ENCODE assay signal across 17 cellular contexts in the genomic region with DNA sequence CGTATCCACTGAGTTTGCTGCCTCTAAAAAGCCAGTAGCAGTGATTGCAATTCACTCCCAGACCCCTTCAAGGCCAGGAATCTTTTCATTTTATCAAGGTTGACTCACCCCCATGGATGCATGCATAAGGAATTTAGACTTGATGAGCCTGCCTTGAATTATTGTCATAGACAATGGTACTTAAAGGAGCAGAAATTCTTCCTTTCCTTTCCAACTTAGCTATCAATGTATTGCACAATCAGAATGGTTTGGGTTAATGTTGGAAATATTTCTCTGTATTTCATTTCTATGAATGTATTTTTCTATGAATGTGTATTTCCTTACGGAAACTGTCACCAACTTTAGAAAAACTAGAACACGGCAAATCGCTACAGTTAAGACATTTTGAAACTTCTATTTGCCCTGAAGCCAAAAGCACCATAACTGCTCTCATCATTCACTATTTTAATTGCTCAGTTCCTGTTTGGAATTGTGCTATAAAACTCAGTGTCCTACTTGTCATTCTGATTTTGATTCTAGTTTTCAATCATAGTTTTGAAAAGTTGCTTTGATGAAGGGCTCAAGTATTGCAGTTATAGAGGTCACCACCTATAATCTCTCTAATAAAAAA.
A peak's percentile ranks its signal among the peaks of the same experiment; 100 is the strongest.
DNase-seq lines count a peak whose midpoint lies in the region; ATAC-seq, FAIRE-seq and TF ChIP-seq lines count a peak whose summit lies in the region.
"Had no signal": no experiment of that assay in that cellular context is flagged by ENCODE, and none has a peak within 500 bp of the region (broad histone marks: within the 10 kb centered on the region; RNA-seq: fewer than 3 reads in every experiment).

No MANE protein-coding gene starts in this region.

- no peak overlapping the region for H3K4me3 ChIP-seq in K562
- no peak overlapping the region for H3K4me3 ChIP-seq in Karpas-422 (ENCODE audit: low read length)
- no peak overlapping the region for H3K4me3 ChIP-seq in WERI-Rb-1 (ENCODE audit: low read depth, low read length)
- H3K4me3 ChIP-seq: cardiac muscle cell, prostate gland had no signal

- intact Hi-C loops in K562 (cut with micrococcal nuclease), result no loop called here

- POLR2A ChIA-PET in K562 (lab: Yijun Ruan, JAX), result no interaction called here

- no peaks in the 10 kb centered on the region for H3K4me1 ChIP-seq in K562 (replicated peaks in 1 of 2; ENCODE audit: control insufficient read depth in 2 of 2, insufficient read depth in 2 of 2, low read length in 2 of 2)
- no peaks in the 10 kb centered on the region for H3K4me1 ChIP-seq in Karpas-422 (ENCODE audit: low read length)
- H3K4me1 ChIP-seq: prostate gland had no signal

- no peak overlapping the region for H3K9ac ChIP-seq in K562 (ENCODE audit: insufficient read depth in 1 of 2, low read depth in 2 of 2, low read length in 2 of 2)
- no peak overlapping the region for H3K9ac ChIP-seq in Karpas-422 (ENCODE audit: low read length)
- H3K9ac ChIP-seq: KMS-11 had no signal

- TF ChIP-seq RAD21 in K562 (CRISPR knock-in tag; conservative IDR thresholded peaks at IDR 0.05 in 1 of 2, IDR thresholded peaks at IDR 0.05 in 1 of 2), result no peak

- TF ChIP-seq EP300 in K562 (IDR thresholded peaks at IDR 0.05; ENCODE audit: low read length), result no peak

- H3K27ac ChIP-seq in K562 (ENCODE audit: extremely low read depth, low read depth, low read length) (no peak overlapping the region), Karpas-422 (ENCODE audit: low read length) (no peak overlapping the region), WERI-Rb-1 (no peak overlapping the region)
- H3K27ac ChIP-seq: cardiac muscle cell, epithelial cell of prostate, KMS-11, prostate gland had no signal

- CTCF ChIA-PET in K562 (lab: Yijun Ruan, JAX; ENCODE audit: low intra/inter-chr PET ratio), result no interaction called here

- H3K36me3 ChIP-seq in K562 (ENCODE audit: control insufficient read depth, insufficient read depth, low read length) (no peaks in the 10 kb centered on the region), Karpas-422 (ENCODE audit: insufficient read depth, low read length) (no peaks in the 10 kb centered on the region), WERI-Rb-1 (no peaks in the 10 kb centered on the region)
- H3K36me3 ChIP-seq: cardiac muscle cell, prostate gland had no signal

- H3K9me3 ChIP-seq in K562 (replicated peaks; ENCODE audit: control insufficient read depth, insufficient read depth, low read depth, low read length) (no peaks in the 10 kb centered on the region), Karpas-422 (ENCODE audit: low read length) (no peaks in the 10 kb centered on the region), WERI-Rb-1 (ENCODE audit: severe bottlenecking) (no peaks in the 10 kb centered on the region)
- H3K9me3 ChIP-seq: prostate gland had no signal

- H3K9me2 ChIP-seq in Karpas-422 (replicated peaks; ENCODE audit: insufficient read depth, low read length), result no peaks in the 10 kb centered on the region

- 0% methylated on average over 4 of the region's 4 CpGs for WGBS in K562 (ENCODE audit: insufficient coverage, low coverage, missing lambda C conversion rate)

- DNase-seq in AG08396 (ENCODE audit: low spot score) (peak; percentile 43), HTR-8/SVneo (ENCODE audit: insufficient read length, low spot score) (peak; percentile 53), K562 (ENCODE audit: extremely low read depth in 1 of 4, low spot score in 3 of 4) (no peak), kidney tubule cell (ENCODE audit: low spot score) (peak; percentile 67), Karpas-422 (no peak), WERI-Rb-1 (no peak)
- no peak for DNase-seq in stimulated activated CD4-positive, alpha-beta T cell treated with anti-CD3 and anti-CD28 coated beads, Interleukin-4, amount 100 ng/mL, for 4 hours
- DNase-seq: GF-D8; NCI-H2029; stimulated activated CD4-positive, alpha-beta T cell treated with anti-CD3 and anti-CD28 coated beads, Interleukin-2, amount 100 ng/mL, for 48 hours had no signal

- H3K9me1 ChIP-seq in K562 (ENCODE audit: control insufficient read depth, insufficient read depth, low read length), result no peaks in the 10 kb centered on the region

- ATAC-seq in K562, result no peak
- ATAC-seq in HG02973 (IDR thresholded peaks at IDR 0.05; ENCODE audit: unreplicated experiment), result no peak
- ATAC-seq: activated T-helper 17 cell treated with anti-CD3 and anti-CD28 coated beads, Interleukin-2, amount 50 U/mL, for 72 hours; stimulated activated memory B cell treated with anti-CD40 and anti-IgM and Interleukin-4, amounts not matched to agents 10 μg/mL and 1 μg/mL and 100 μg/mL, for 72 hours had no signal

- no peaks in the 10 kb centered on the region for H3K79me2 ChIP-seq in K562 (ENCODE audit: control insufficient read depth, insufficient read depth, low read length)
- H3K79me2 ChIP-seq in Karpas-422 (ENCODE audit: low read length), result no peaks in the 10 kb centered on the region

- in situ Hi-C loops in K562 (cut with MboI), result no loop called here

- H2AFZ ChIP-seq in K562 (ENCODE audit: low read depth, low read length) (no peak overlapping the region), Karpas-422 (ENCODE audit: low read length) (no peak overlapping the region)

- H3K27me3 ChIP-seq in K562 (ENCODE audit: control insufficient read depth in 2 of 2, insufficient read depth in 2 of 2, low read length in 2 of 2) (peaks cover 0 to 5% of the 10 kb centered on the region in 2 experiments; a peak in 2 of 5 replicates), Karpas-422 (ENCODE audit: low read length) (no peaks in the 10 kb centered on the region), WERI-Rb-1 (ENCODE audit: insufficient read depth, low read depth, severe bottlenecking) (no peaks in the 10 kb centered on the region)
- H3K27me3 ChIP-seq: cardiac muscle cell had no signal

- TF ChIP-seq CTCF in K562 (IDR thresholded peaks at IDR 0.05 in 2 of 3, conservative IDR thresholded peaks at IDR 0.05 in 1 of 3; ENCODE audit: insufficient read depth in 2 of 3, low read depth in 1 of 3, low read length in 3 of 3), result no peak
- TF ChIP-seq CTCF in WERI-Rb-1 (IDR thresholded peaks at IDR 0.05; ENCODE audit: low read depth, low read length), result no peak

- H3K4me2 ChIP-seq in K562 (ENCODE audit: insufficient read depth, low read length) (no peak overlapping the region), Karpas-422 (ENCODE audit: low read depth, low read length, poor library complexity, severe bottlenecking) (no peak overlapping the region)
- H3K4me2 ChIP-seq: KMS-11 had no signal

- H4K20me1 ChIP-seq in K562 (replicated peaks; ENCODE audit: control insufficient read depth, insufficient read depth, low read length), result no peaks in the 10 kb centered on the region; the same call in 1 of the 2 replicates
- no peaks in the 10 kb centered on the region for H4K20me1 ChIP-seq in Karpas-422 (ENCODE audit: insufficient read depth, low read depth, low read length)

- FAIRE-seq in HTR-8/SVneo (lab: Jason Lieb, UNC) (no peak), K562 (lab: Jason Lieb, UNC) (no peak)

- no peak for TF ChIP-seq POLR2A in K562 (conservative IDR thresholded peaks at IDR 0.05)

- BruUV-seq in K562 (replicated peaks; lab: Mats Ljungman, UMichigan), result no TSS peak

TF ChIP-seq in K562, 482 proteins besides CTCF, POLR2A, EP300 and RAD21:
- TF ChIP-seq CEBPG (CRISPR knock-in tag; IDR thresholded peaks at IDR 0.05) (no peak), CEBPG (tag; conservative IDR thresholded peaks at IDR 0.05 in 1 of 2, IDR thresholded peaks at IDR 0.05 in 1 of 2) (peak in 1 of 2 experiments; percentile 75; a peak in 2 of 4 replicates), ZNF507 (tag; conservative IDR thresholded peaks at IDR 0.05) (no peak), CEBPB (tag; IDR thresholded peaks at IDR 0.05) (peak; percentile 67), ATF4 (CRISPR knock-in tag; IDR thresholded peaks at IDR 0.05) (no peak), ASH1L (IDR thresholded peaks at IDR 0.05; ENCODE audit: borderline replicate concordance, low read depth, partially characterized antibody) (no peak)

Comparison
In these comparisons a context has a peak if more than half of its experiments do, and no peak if none do; other contexts are left out.
1. DNase-seq: peak in AG08396 (single experiment), HTR-8/SVneo (single experiment) and kidney tubule cell (single experiment); none in K562 (0 of 4), Karpas-422 (single experiment), stimulated activated CD4-positive, alpha-beta T cell treated with anti-CD3 and anti-CD28 coated beads, Interleukin-4, amount 100 ng/mL, for 4 hours (0 of 2) and WERI-Rb-1 (single experiment).